Comparison of ENCODE assay signal across 8 cellular contexts in genomic region chr2:241965931-241966412, GRCh38.
DNase-seq lines count a peak whose midpoint lies in the region; ATAC-seq, FAIRE-seq and TF ChIP-seq lines count a peak whose summit lies in the region.

No MANE protein-coding gene starts in this region.

- H3K27me3 ChIP-seq in bronchial epithelial cell (ENCODE audit: control insufficient read depth, insufficient read depth, low read length): no peaks in the 10 kb centered on the region
- H3K27me3 ChIP-seq in lower lobe of right lung (ENCODE audit: low read depth): no peaks in the 10 kb centered on the region

- peaks cover 4% of the 10 kb centered on the region for H3K4me1 ChIP-seq in lower lobe of right lung

- no peaks in the 10 kb centered on the region for H3K9me3 ChIP-seq in lower lobe of right lung

- H3K36me3 ChIP-seq in bronchial epithelial cell (ENCODE audit: control insufficient read depth, insufficient read depth, low read length) (no peaks in the 10 kb centered on the region), lower lobe of right lung (no peaks in the 10 kb centered on the region)

- FAIRE-seq in bronchial epithelial cell (lab: Jason Lieb, UNC): no peak

- DNase-seq in DMS53 (lab: John Stamatoyannopoulos, UW) (peak; percentile 56), HT-29 (ENCODE audit: low spot score) (peak; percentile 22), UCSD-AML1 (lab: John Stamatoyannopoulos, UW; ENCODE audit: unreplicated experiment) (peak; percentile 87), bronchial epithelial cell (ENCODE audit: low read depth) (peak; percentile 34), lower lobe of right lung (no peak), ecto neural progenitor cell (ENCODE audit: low spot score) (no peak)
- peak; percentile 56 for DNase-seq in stimulated activated CD8-positive, alpha-beta memory T cell treated with anti-CD3 and anti-CD28 coated beads, Interleukin-12 subunit alpha, Interleukin-12 subunit beta, amount 100 ng/mL, for 4 hours (ENCODE audit: low read depth)

- peak overlapping the region; percentile 41 for H3K27ac ChIP-seq in lower lobe of right lung

- H3K4me3 ChIP-seq in bronchial epithelial cell (ENCODE audit: low read depth, low read length): no peak overlapping the region
- H3K4me3 ChIP-seq in lower lobe of right lung: no peak overlapping the region

- intact Hi-C loops in lower lobe of right lung (cut with DNase I): no loop called here

- ATAC-seq in GM21423 (IDR thresholded peaks at IDR 0.05; ENCODE audit: unreplicated experiment) (peak; percentile 79), lower lobe of right lung (peak; percentile 69 to 78)

- TF ChIP-seq CTCF in bronchial epithelial cell (IDR thresholded peaks at IDR 0.05; ENCODE audit: insufficient read depth, low read length, severe bottlenecking) (no peak), lower lobe of right lung (IDR thresholded peaks at IDR 0.05) (no peak)

Comparison
In these comparisons a context has a peak if more than half of its experiments do, and no peak if none do; other contexts are left out.
1. DNase-seq: peak in DMS53 (single experiment), HT-29 (single experiment), UCSD-AML1 (single experiment), bronchial epithelial cell (single experiment) and stimulated activated CD8-positive, alpha-beta memory T cell treated with anti-CD3 and anti-CD28 coated beads, Interleukin-12 subunit alpha, Interleukin-12 subunit beta, amount 100 ng/mL, for 4 hours (single experiment); none in lower lobe of right lung (single experiment) and ecto neural progenitor cell (single experiment).